13 cellular contexts compared by ENCODE assay signal in genomic region chr13:29905845-29906244, GRCh38. TPM values are rescaled to one million over a fixed set of nuclear protein-coding genes. Genes with fewer than 3 reads are reported as not detected.
DNase-seq lines count a peak whose midpoint lies in the region; ATAC-seq and TF ChIP-seq lines count a peak whose summit lies in the region.
"Had no signal": no experiment of that assay in that cellular context is flagged by ENCODE, and none has a peak within 500 bp of the region (broad histone marks: within the 10 kb centered on the region; RNA-seq: fewer than 3 reads in every experiment).

No MANE protein-coding gene starts in this region.

- H4K20me1 ChIP-seq in GM23338 (replicated peaks; ENCODE audit: insufficient read depth) (no peaks in the 10 kb centered on the region), neural progenitor cell (ENCODE audit: low read depth) (no peaks in the 10 kb centered on the region)

- ATAC-seq in GM23338 = no peak

- H3K27me3 Mint-ChIP-seq in CD14-positive monocyte (ENCODE audit: low read depth in 3 of 3) (peaks cover 0 to 1% (median 0%) of the 10 kb centered on the region in 3 donors), GM23338 (ENCODE audit: insufficient read depth, low read depth, poor library complexity) (peaks cover 3% of the 10 kb centered on the region), neural progenitor cell (ENCODE audit: insufficient read depth, low read depth) (peaks cover 2% of the 10 kb centered on the region)
- H3K27me3 Mint-ChIP-seq: CD4-positive, alpha-beta memory T cell had no signal

- no peaks in the 10 kb centered on the region for H3K36me3 ChIP-seq in colonic mucosa
- no peaks in the 10 kb centered on the region for H3K36me3 ChIP-seq in GM23338 (ENCODE audit: insufficient read depth)
- no peaks in the 10 kb centered on the region for H3K36me3 ChIP-seq in neural progenitor cell
- H3K36me3 ChIP-seq: Peyer's patch had no signal

- peak overlapping the region in 4 of 7 donors; percentile 10 to 76 (median 38) for H3K27ac Mint-ChIP-seq in CD14-positive monocyte
- no peak overlapping the region for H3K27ac Mint-ChIP-seq in GM23338
- no peak overlapping the region for H3K27ac Mint-ChIP-seq in neural progenitor cell
- H3K27ac Mint-ChIP-seq: activated naive CD4-positive, alpha-beta T cell treated with anti-CD3 and anti-CD28 coated beads, Interleukin-2, amount 10 ng/mL, durations not matched to agents 7 days and 5 days; CD4-positive, alpha-beta memory T cell had no signal

- no peak overlapping the region for H2AFZ ChIP-seq in GM23338
- no peak overlapping the region for H2AFZ ChIP-seq in neural progenitor cell (replicated peaks)

- peak; percentile 54 for DNase-seq in CD14-positive monocyte (ENCODE audit: low spot score)
- DNase-seq in MV-4-11 (lab: John Stamatoyannopoulos, UW) = peak; percentile 94
- DNase-seq in colonic mucosa = peak; percentile 81
- DNase-seq in myocyte (ENCODE audit: low read depth) = peak; percentile 62
- no peak for DNase-seq in GM23338 (ENCODE audit: low spot score)
- no peak for DNase-seq in NCI-H187 treated with DMSO at 0.1 percent for 48 hours (lab: John Stamatoyannopoulos, UW)
- no peak for DNase-seq in neural progenitor cell (ENCODE audit: low spot score)
- DNase-seq in GM13977 (ENCODE audit: low spot score) = no peak
- DNase-seq: activated CD4-positive, alpha-beta T cell treated with anti-CD3 and anti-CD28 coated beads for 48 hours; activated naive CD4-positive, alpha-beta T cell treated with anti-CD3 and anti-CD28 coated beads, Interleukin-2, amount 10 ng/mL, durations not matched to agents 7 days and 5 days; CD4-positive, alpha-beta memory T cell; posterior cingulate gyrus had no signal

- H3F3A ChIP-seq in GM23338 (replicated peaks; ENCODE audit: low read depth) = no peaks in the 10 kb centered on the region
- H3F3A ChIP-seq in neural progenitor cell (ENCODE audit: low read depth) = no peaks in the 10 kb centered on the region

- H3K4me3 ChIP-seq in colonic mucosa (no peak overlapping the region), GM23338 (no peak overlapping the region), neural progenitor cell (no peak overlapping the region)
- H3K4me3 ChIP-seq: Peyer's patch had no signal

- in situ Hi-C loops in GM13977 (cut with MboI; ENCODE audit: low pct_unique_long_range_greater_than_20kb, low sequenced_read_pairs, unreplicated experiment) = no loop called here

- H3K36me3 Mint-ChIP-seq in CD14-positive monocyte (no peaks in the 10 kb centered on the region), GM23338 (ENCODE audit: low read depth) (no peaks in the 10 kb centered on the region), neural progenitor cell (no peaks in the 10 kb centered on the region)
- H3K36me3 Mint-ChIP-seq: CD4-positive, alpha-beta memory T cell had no signal

- H3K27ac ChIP-seq in colonic mucosa (peak overlapping the region; percentile 38), GM23338 (ENCODE audit: low read depth) (no peak overlapping the region), neural progenitor cell (no peak overlapping the region)
- H3K27ac ChIP-seq: Peyer's patch had no signal

- H3K27me3 ChIP-seq in colonic mucosa = no peaks in the 10 kb centered on the region
- H3K27me3 ChIP-seq in GM23338 (ENCODE audit: insufficient read depth) = no peaks in the 10 kb centered on the region
- H3K27me3 ChIP-seq in neural progenitor cell = no peaks in the 10 kb centered on the region
- H3K27me3 ChIP-seq: Peyer's patch had no signal

- H3K9me3 ChIP-seq in colonic mucosa = no peaks in the 10 kb centered on the region
- H3K9me3 ChIP-seq in neural progenitor cell (ENCODE audit: low read depth) = no peaks in the 10 kb centered on the region
- H3K9me3 ChIP-seq: Peyer's patch had no signal

- peaks cover 0 to 4% (median 0%) of the 10 kb centered on the region in 7 donors for H3K9me3 Mint-ChIP-seq in CD14-positive monocyte
- no peaks in the 10 kb centered on the region for H3K9me3 Mint-ChIP-seq in GM23338
- peaks cover 3% of the 10 kb centered on the region for H3K9me3 Mint-ChIP-seq in neural progenitor cell
- H3K9me3 Mint-ChIP-seq: activated naive CD4-positive, alpha-beta T cell treated with anti-CD3 and anti-CD28 coated beads, Interleukin-2, amount 10 ng/mL, durations not matched to agents 7 days and 5 days; CD4-positive, alpha-beta memory T cell had no signal

- peaks cover 8% of the 10 kb centered on the region; the same call in 1 of the 2 replicates for H3K9me2 ChIP-seq in GM23338 (ENCODE audit: insufficient read depth)

- peaks cover 12% of the 10 kb centered on the region for H3K4me1 ChIP-seq in colonic mucosa
- H3K4me1 ChIP-seq in GM23338 (ENCODE audit: insufficient read depth) = peaks cover 9% of the 10 kb centered on the region; the same call in 1 of the 2 replicates
- H3K4me1 ChIP-seq in neural progenitor cell = no peaks in the 10 kb centered on the region

- H3K4me3 Mint-ChIP-seq in CD14-positive monocyte (no peak overlapping the region), GM23338 (no peak overlapping the region), neural progenitor cell (no peak overlapping the region)
- H3K4me3 Mint-ChIP-seq: activated naive CD4-positive, alpha-beta T cell treated with anti-CD3 and anti-CD28 coated beads, Interleukin-2, amount 10 ng/mL, durations not matched to agents 7 days and 5 days; CD4-positive, alpha-beta memory T cell had no signal

- no peak overlapping the region for H3K4me2 ChIP-seq in GM23338
- no peak overlapping the region for H3K4me2 ChIP-seq in neural progenitor cell

- TF ChIP-seq CTCF in CD14-positive monocyte (IDR thresholded peaks at IDR 0.05) (no peak), colonic mucosa (IDR thresholded peaks at IDR 0.05) (no peak), GM23338 (conservative IDR thresholded peaks at IDR 0.05; ENCODE audit: low read depth in 2 of 2) (no peak), neural progenitor cell (IDR thresholded peaks at IDR 0.05) (no peak), GM13977 (IDR thresholded peaks at IDR 0.05; ENCODE audit: extremely low read depth, insufficient read depth, missing control alignments) (no peak)

- intact Hi-C loops in CD14-positive monocyte (cut with micrococcal nuclease) (no loop called here), colonic mucosa (cut with DNase I) (no loop called here)

- H3K79me2 ChIP-seq in GM23338 (replicated peaks; ENCODE audit: insufficient read depth) (no peaks in the 10 kb centered on the region), neural progenitor cell (ENCODE audit: low read depth) (no peaks in the 10 kb centered on the region)

- H3K9ac ChIP-seq in colonic mucosa (ENCODE audit: low read depth in 2 of 2, low read length in 2 of 2) = no peak overlapping the region
- H3K9ac ChIP-seq in neural progenitor cell = no peak overlapping the region

- H3K4me1 Mint-ChIP-seq in CD14-positive monocyte = peaks cover 11% of the 10 kb centered on the region
- H3K4me1 Mint-ChIP-seq in GM23338 = peaks cover 17% of the 10 kb centered on the region
- peaks cover 15% of the 10 kb centered on the region for H3K4me1 Mint-ChIP-seq in neural progenitor cell

TF ChIP-seq in GM23338, 12 proteins besides CTCF, POLR2A, EP300 and RAD21 (continues in another document):
- TF ChIP-seq EZH2phosphoT487 (IDR thresholded peaks at IDR 0.05; ENCODE audit: unreplicated experiment) (no peak), ZNF331 (CRISPR knock-in tag; IDR thresholded peaks at IDR 0.05; ENCODE audit: low read depth) (no peak), STAT1 (IDR thresholded peaks at IDR 0.05; ENCODE audit: unreplicated experiment) (no peak), CREB1 (CRISPR knock-in tag; IDR thresholded peaks at IDR 0.05; ENCODE audit: low read depth) (no peak), ZNF114 (CRISPR knock-in tag; IDR thresholded peaks at IDR 0.05) (no peak)

RNA-seq across cellular contexts. Expression of gene UBL3, which starts 55.4 kb away (rescaled TPM):
- polyA plus RNA-seq in CD14-positive monocyte (10 to 100 TPM; 28.2 to 32.3 TPM), GM23338 (2016; fragmentation: Nextera tagmentation; extraction: Ambion mirVana) (9.7 and 10.0 TPM in 2 replicates)
- total RNA-seq in colonic mucosa (10 to 100 TPM; 30.0 to 50.3 TPM), myocyte (24.9 and 27.4 TPM in 2 replicates), neural progenitor cell (ENCODE audit: low replicate concordance) (16.9 and 20.0 TPM in 2 replicates)
- 21.8 TPM for polyA plus RNA-seq in myocyte (2012)
- 21.1 and 23.5 TPM in 2 replicates for total RNA-seq in GM23338 (2014; rRNA removed; shearing (Covaris generic))

Comparison
In these comparisons a context has a peak if more than half of its experiments do, and no peak if none do; other contexts are left out.
1. DNase-seq: peak in CD14-positive monocyte (single experiment), MV-4-11 (single experiment), colonic mucosa (single experiment) and myocyte (single experiment); none in GM23338 (single experiment), NCI-H187 treated with DMSO at 0.1 percent for 48 hours (single experiment), neural progenitor cell (single experiment) and GM13977 (single experiment).
2. H3K27ac Mint-ChIP-seq: peak in CD14-positive monocyte (4 of 7); none in GM23338 (single experiment) and neural progenitor cell (single experiment).